Comparison of ENCODE assay signal across 31 cellular contexts in the genomic region with DNA sequence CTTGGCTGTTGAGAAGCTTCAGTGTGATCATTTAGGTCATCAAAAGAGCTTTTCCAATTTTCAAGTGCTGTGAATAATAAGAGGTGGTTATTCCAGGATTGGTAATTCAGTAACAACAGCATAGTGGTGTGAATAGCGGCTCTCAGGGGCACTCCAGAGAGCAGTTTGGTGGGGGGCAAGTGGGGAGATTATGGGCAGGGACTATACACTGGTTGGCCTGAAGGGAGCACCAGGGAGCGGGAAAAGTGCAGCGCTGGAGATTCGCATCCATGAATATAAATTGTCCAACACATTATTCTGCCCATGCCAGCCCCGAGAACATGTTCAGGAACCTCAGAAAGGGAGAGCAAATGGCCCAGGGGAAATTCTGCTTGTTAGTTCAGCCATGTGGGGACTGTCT. TPM values are rescaled to one million over a fixed set of nuclear protein-coding genes. Genes with fewer than 3 reads are reported as not detected.
DNase-seq lines count a peak whose midpoint lies in the region; ATAC-seq and TF ChIP-seq lines count a peak whose summit lies in the region.
"Had no signal": no experiment of that assay in that cellular context is flagged by ENCODE, and none has a peak within 500 bp of the region (broad histone marks: within the 10 kb centered on the region; RNA-seq: fewer than 3 reads in every experiment).

No MANE protein-coding gene starts in this region.

- no peak overlapping the region for H3K27ac Mint-ChIP-seq in WTC11
- H3K27ac Mint-ChIP-seq: activated CD4-positive, alpha-beta memory T cell treated with anti-CD3 and anti-CD28 coated beads, Interleukin-2, amount 10 ng/mL, durations not matched to agents 7 days and 5 days; activated T-helper 1 cell treated with anti-CD3 and anti-CD28 coated beads, Interleukin-12 subunit alpha, Interleukin-12 subunit beta, Interleukin-2, Interleukin-4 antibody, amounts not matched to agents 30 ng/mL and 10 ng/mL and 1 ng/mL, durations not matched to agents 14 hours and 24 hours and 36 hours had no signal

- H3K27me3 Mint-ChIP-seq in WTC11 (ENCODE audit: low read depth): no peaks in the 10 kb centered on the region
- H3K27me3 Mint-ChIP-seq: activated CD4-positive, alpha-beta memory T cell treated with anti-CD3 and anti-CD28 coated beads, Interleukin-2, amount 10 ng/mL, durations not matched to agents 7 days and 5 days had no signal

- peak; percentile 21; the same call in 1 of the 3 replicates for TF ChIP-seq CTCF in GM12872 (IDR thresholded peaks at IDR 0.05; ENCODE audit: insufficient read depth, low read depth, low read length)
- no peak for TF ChIP-seq CTCF in WTC11 (IDR thresholded peaks at IDR 0.05)
- TF ChIP-seq CTCF in retinal pigment epithelial cell (conservative IDR thresholded peaks at IDR 0.05; ENCODE audit: low read depth, low read length): peak; percentile 4

- CTCF ChIA-PET in WTC11 (lab: Charles Lee): no interaction called here

- H3K4me3 ChIP-seq in retinal pigment epithelial cell (ENCODE audit: low read length): no peak overlapping the region
- H3K4me3 ChIP-seq: GM12878, heart left ventricle, left ventricle myocardium inferior, tibial nerve had no signal

- peak; percentile 45 for ATAC-seq in HG02885 (IDR thresholded peaks at IDR 0.05; ENCODE audit: poor library complexity, unreplicated experiment)
- peak; percentile 76 for ATAC-seq in WTC11
- ATAC-seq: GM12878, heart left ventricle, Right ventricle myocardium inferior, sciatic nerve had no signal

- peaks cover 5% of the 10 kb centered on the region for H3K9me3 Mint-ChIP-seq in WTC11
- H3K9me3 Mint-ChIP-seq: activated CD4-positive, alpha-beta memory T cell treated with anti-CD3 and anti-CD28 coated beads, Interleukin-2, amount 10 ng/mL, durations not matched to agents 7 days and 5 days; activated T-helper 1 cell treated with anti-CD3 and anti-CD28 coated beads, Interleukin-12 subunit alpha, Interleukin-12 subunit beta, Interleukin-2, Interleukin-4 antibody, amounts not matched to agents 30 ng/mL and 10 ng/mL and 1 ng/mL, durations not matched to agents 14 hours and 24 hours and 36 hours; central memory CD8-positive, alpha-beta T cell had no signal

- POLR2A ChIA-PET in WTC11 (lab: Charles Lee): no interaction called here

- no peaks in the 10 kb centered on the region for H3K36me3 Mint-ChIP-seq in WTC11

- peaks cover 12% of the 10 kb centered on the region for H3K4me1 Mint-ChIP-seq in WTC11
- H3K4me1 Mint-ChIP-seq: activated CD4-positive, alpha-beta memory T cell treated with anti-CD3 and anti-CD28 coated beads, Interleukin-2, amount 10 ng/mL, durations not matched to agents 7 days and 5 days; central memory CD8-positive, alpha-beta T cell had no signal

- DNase-seq in WTC11 (ENCODE audit: low spot score): peak; percentile 31
- DNase-seq in retinal pigment epithelial cell (ENCODE audit: low read depth): no peak
- no peak for DNase-seq in LoVo (ENCODE audit: low spot score)
- DNase-seq in NCI-H1105 (lab: John Stamatoyannopoulos, UW): no peak
- DNase-seq in NCI-H345 (lab: John Stamatoyannopoulos, UW): no peak
- DNase-seq: activated CD4-positive, alpha-beta memory T cell treated with anti-CD3 and anti-CD28 coated beads, Interleukin-2, amount 10 ng/mL, durations not matched to agents 7 days and 5 days; activated CD4-positive, alpha-beta T cell treated with anti-CD3 and anti-CD28 coated beads for 1 hour; activated CD8-positive, alpha-beta memory T cell treated with anti-CD3 and anti-CD28 coated beads, Interleukin-2, amount 50 U/mL, for 4 hours; activated naive CD4-positive, alpha-beta T cell treated with Interleukin-2 at 50 U/mL for 16 hours; Calu3; foreskin fibroblast; HCEC 1CT; heart left ventricle; Karpas-422; left ventricle myocardium inferior; NCI-H1436 treated with DMSO at 0.1 percent for 48 hours; NCI-H446; NCI-H774; stimulated activated CD4-positive, alpha-beta T cell treated with anti-CD3 and anti-CD28 coated beads, Interleukin-4, amount 100 ng/mL, for 24 hours had no signal

- H3K4me3 Mint-ChIP-seq in WTC11: no peak overlapping the region
- H3K4me3 Mint-ChIP-seq: activated CD4-positive, alpha-beta memory T cell treated with anti-CD3 and anti-CD28 coated beads, Interleukin-2, amount 10 ng/mL, durations not matched to agents 7 days and 5 days; activated T-helper 1 cell treated with anti-CD3 and anti-CD28 coated beads, Interleukin-12 subunit alpha, Interleukin-12 subunit beta, Interleukin-2, Interleukin-4 antibody, amounts not matched to agents 30 ng/mL and 10 ng/mL and 1 ng/mL, durations not matched to agents 14 hours and 24 hours and 36 hours; central memory CD8-positive, alpha-beta T cell had no signal

TF ChIP-seq in WTC11, 78 proteins besides CTCF, POLR2A, EP300 and RAD21:
- TF ChIP-seq ATF1 (CRISPR knock-in tag; IDR thresholded peaks at IDR 0.05) (no peak), NR3C1 (CRISPR knock-in tag; conservative IDR thresholded peaks at IDR 0.05; ENCODE audit: low read depth) (no peak)
- TF ChIP-seq, protein P1, sequence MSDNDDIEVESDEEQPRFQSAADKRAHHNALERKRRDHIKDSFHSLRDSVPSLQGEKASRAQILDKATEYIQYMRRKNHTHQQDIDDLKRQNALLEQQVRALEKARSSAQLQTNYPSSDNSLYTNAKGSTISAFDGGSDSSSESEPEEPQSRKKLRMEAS (CRISPR knock-in tag; IDR thresholded peaks at IDR 0.05): no peak

RNA-seq across cellular contexts. Expression of a gene that starts 37.9 kb away (rescaled TPM):
- total RNA-seq in WTC11 (2021): not detected in 3 replicates
- total RNA-seq: activated CD4-positive, alpha-beta memory T cell treated with anti-CD3 and anti-CD28 coated beads, Interleukin-2, amount 10 ng/mL, durations not matched to agents 7 days and 5 days; activated T-helper 1 cell treated with anti-CD3 and anti-CD28 coated beads, Interleukin-12 subunit alpha, Interleukin-12 subunit beta, Interleukin-2, Interleukin-4 antibody, amounts not matched to agents 30 ng/mL and 10 ng/mL and 1 ng/mL, durations not matched to agents 14 hours and 24 hours and 36 hours; Calu3; GM12878; heart left ventricle; left ventricle myocardium inferior; mesenteric fat pad; myocyte; posterior vena cava; Right ventricle myocardium inferior; sciatic nerve; T-helper 2 cell treated with Interferon-gamma antibody and Interleukin-4, amounts not matched to agents 100 ng/mL and 5 ng/mL, for 36 hours; tibial nerve had no signal

RNA-seq across cellular contexts. Expression of a gene that starts 45.0 kb away (rescaled TPM):
- not detected in 3 replicates for total RNA-seq in WTC11 (2021)
- total RNA-seq: activated CD4-positive, alpha-beta memory T cell treated with anti-CD3 and anti-CD28 coated beads, Interleukin-2, amount 10 ng/mL, durations not matched to agents 7 days and 5 days; activated T-helper 1 cell treated with anti-CD3 and anti-CD28 coated beads, Interleukin-12 subunit alpha, Interleukin-12 subunit beta, Interleukin-2, Interleukin-4 antibody, amounts not matched to agents 30 ng/mL and 10 ng/mL and 1 ng/mL, durations not matched to agents 14 hours and 24 hours and 36 hours; Calu3; GM12878; heart left ventricle; left ventricle myocardium inferior; mesenteric fat pad; myocyte; posterior vena cava; Right ventricle myocardium inferior; sciatic nerve; T-helper 2 cell treated with Interferon-gamma antibody and Interleukin-4, amounts not matched to agents 100 ng/mL and 5 ng/mL, for 36 hours; tibial nerve had no signal

RNA-seq across cellular contexts. Expression of a gene that starts 56.7 kb away (rescaled TPM):
- not detected in 3 replicates for total RNA-seq in WTC11 (2021)
- total RNA-seq: activated CD4-positive, alpha-beta memory T cell treated with anti-CD3 and anti-CD28 coated beads, Interleukin-2, amount 10 ng/mL, durations not matched to agents 7 days and 5 days; activated T-helper 1 cell treated with anti-CD3 and anti-CD28 coated beads, Interleukin-12 subunit alpha, Interleukin-12 subunit beta, Interleukin-2, Interleukin-4 antibody, amounts not matched to agents 30 ng/mL and 10 ng/mL and 1 ng/mL, durations not matched to agents 14 hours and 24 hours and 36 hours; Calu3; GM12878; heart left ventricle; left ventricle myocardium inferior; mesenteric fat pad; myocyte; posterior vena cava; Right ventricle myocardium inferior; sciatic nerve; T-helper 2 cell treated with Interferon-gamma antibody and Interleukin-4, amounts not matched to agents 100 ng/mL and 5 ng/mL, for 36 hours; tibial nerve had no signal
